In the genomic region with DNA sequence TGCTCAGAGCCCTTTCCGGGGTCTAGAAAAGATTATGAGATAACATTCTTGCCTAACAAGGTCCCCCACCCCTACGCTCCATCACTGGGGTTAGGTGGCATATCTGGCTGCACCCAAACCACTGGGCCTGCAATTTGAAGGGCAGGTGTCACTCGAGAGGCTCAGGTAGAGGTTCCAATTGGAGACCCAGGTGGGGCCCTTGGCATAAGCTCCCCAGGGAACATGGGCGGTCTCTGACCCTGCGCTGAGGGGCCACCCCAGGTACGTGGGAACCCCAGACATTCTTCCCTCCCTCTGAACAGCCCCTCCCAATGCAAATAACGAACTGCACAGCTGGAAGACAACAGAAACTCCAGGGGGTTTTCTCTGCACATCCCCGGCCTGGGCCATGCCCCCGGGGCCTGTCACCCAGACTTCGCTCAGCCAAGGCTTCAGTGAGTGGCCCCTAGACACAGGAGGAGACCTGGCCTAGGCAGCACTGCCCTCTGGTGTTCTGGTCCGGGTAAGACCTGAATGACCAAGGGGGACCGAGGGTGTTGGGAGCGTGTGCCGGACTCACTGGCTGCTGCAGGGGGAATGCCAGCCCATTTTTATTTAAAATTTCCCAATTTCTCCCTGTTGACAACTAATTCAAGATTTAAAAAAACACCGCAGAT, we compare ENCODE assay signal across 1 cellular context.
TF ChIP-seq lines count a peak whose summit lies in the region.

No MANE protein-coding gene starts in this region.

TF ChIP-seq in K562, 482 proteins besides CTCF, POLR2A, EP300 and RAD21 (continued from another document):
- TF ChIP-seq, protein P1, sequence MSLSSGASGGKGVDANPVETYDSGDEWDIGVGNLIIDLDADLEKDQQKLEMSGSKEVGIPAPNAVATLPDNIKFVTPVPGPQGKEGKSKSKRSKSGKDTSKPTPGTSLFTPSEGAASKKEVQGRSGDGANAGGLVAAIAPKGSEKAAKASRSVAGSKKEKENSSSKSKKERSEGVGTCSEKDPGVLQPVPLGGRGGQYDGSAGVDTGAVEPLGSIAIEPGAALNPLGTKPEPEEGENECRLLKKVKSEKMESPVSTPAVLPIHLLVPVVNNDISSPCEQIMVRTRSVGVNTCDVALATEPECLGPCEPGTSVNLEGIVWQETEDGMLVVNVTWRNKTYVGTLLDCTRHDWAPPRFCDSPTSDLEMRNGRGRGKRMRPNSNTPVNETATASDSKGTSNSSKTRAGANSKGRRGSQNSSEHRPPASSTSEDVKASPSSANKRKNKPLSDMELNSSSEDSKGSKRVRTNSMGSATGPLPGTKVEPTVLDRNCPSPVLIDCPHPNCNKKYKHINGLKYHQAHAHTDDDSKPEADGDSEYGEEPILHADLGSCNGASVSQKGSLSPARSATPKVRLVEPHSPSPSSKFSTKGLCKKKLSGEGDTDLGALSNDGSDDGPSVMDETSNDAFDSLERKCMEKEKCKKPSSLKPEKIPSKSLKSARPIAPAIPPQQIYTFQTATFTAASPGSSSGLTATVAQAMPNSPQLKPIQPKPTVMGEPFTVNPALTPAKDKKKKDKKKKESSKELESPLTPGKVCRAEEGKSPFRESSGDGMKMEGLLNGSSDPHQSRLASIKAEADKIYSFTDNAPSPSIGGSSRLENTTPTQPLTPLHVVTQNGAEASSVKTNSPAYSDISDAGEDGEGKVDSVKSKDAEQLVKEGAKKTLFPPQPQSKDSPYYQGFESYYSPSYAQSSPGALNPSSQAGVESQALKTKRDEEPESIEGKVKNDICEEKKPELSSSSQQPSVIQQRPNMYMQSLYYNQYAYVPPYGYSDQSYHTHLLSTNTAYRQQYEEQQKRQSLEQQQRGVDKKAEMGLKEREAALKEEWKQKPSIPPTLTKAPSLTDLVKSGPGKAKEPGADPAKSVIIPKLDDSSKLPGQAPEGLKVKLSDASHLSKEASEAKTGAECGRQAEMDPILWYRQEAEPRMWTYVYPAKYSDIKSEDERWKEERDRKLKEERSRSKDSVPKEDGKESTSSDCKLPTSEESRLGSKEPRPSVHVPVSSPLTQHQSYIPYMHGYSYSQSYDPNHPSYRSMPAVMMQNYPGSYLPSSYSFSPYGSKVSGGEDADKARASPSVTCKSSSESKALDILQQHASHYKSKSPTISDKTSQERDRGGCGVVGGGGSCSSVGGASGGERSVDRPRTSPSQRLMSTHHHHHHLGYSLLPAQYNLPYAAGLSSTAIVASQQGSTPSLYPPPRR (CRISPR knock-in tag; IDR thresholded peaks at IDR 0.05; ENCODE audit: borderline replicate concordance): no peak
- TF ChIP-seq, protein P2, sequence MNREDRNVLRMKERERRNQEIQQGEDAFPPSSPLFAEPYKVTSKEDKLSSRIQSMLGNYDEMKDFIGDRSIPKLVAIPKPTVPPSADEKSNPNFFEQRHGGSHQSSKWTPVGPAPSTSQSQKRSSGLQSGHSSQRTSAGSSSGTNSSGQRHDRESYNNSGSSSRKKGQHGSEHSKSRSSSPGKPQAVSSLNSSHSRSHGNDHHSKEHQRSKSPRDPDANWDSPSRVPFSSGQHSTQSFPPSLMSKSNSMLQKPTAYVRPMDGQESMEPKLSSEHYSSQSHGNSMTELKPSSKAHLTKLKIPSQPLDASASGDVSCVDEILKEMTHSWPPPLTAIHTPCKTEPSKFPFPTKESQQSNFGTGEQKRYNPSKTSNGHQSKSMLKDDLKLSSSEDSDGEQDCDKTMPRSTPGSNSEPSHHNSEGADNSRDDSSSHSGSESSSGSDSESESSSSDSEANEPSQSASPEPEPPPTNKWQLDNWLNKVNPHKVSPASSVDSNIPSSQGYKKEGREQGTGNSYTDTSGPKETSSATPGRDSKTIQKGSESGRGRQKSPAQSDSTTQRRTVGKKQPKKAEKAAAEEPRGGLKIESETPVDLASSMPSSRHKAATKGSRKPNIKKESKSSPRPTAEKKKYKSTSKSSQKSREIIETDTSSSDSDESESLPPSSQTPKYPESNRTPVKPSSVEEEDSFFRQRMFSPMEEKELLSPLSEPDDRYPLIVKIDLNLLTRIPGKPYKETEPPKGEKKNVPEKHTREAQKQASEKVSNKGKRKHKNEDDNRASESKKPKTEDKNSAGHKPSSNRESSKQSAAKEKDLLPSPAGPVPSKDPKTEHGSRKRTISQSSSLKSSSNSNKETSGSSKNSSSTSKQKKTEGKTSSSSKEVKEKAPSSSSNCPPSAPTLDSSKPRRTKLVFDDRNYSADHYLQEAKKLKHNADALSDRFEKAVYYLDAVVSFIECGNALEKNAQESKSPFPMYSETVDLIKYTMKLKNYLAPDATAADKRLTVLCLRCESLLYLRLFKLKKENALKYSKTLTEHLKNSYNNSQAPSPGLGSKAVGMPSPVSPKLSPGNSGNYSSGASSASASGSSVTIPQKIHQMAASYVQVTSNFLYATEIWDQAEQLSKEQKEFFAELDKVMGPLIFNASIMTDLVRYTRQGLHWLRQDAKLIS (CRISPR knock-in tag; IDR thresholded peaks at IDR 0.05): no peak
- TF ChIP-seq ARID2 (IDR thresholded peaks at IDR 0.05) (0 out of 2 replicates have a peak, but pooled peaks have one; percentile 51), TRIM24 (IDR thresholded peaks at IDR 0.05) (no peak)
TF ChIP-seq in K562: peak in this region for 4.
